Comparison of ENCODE assay signal across 8 cellular contexts in the genomic region with DNA sequence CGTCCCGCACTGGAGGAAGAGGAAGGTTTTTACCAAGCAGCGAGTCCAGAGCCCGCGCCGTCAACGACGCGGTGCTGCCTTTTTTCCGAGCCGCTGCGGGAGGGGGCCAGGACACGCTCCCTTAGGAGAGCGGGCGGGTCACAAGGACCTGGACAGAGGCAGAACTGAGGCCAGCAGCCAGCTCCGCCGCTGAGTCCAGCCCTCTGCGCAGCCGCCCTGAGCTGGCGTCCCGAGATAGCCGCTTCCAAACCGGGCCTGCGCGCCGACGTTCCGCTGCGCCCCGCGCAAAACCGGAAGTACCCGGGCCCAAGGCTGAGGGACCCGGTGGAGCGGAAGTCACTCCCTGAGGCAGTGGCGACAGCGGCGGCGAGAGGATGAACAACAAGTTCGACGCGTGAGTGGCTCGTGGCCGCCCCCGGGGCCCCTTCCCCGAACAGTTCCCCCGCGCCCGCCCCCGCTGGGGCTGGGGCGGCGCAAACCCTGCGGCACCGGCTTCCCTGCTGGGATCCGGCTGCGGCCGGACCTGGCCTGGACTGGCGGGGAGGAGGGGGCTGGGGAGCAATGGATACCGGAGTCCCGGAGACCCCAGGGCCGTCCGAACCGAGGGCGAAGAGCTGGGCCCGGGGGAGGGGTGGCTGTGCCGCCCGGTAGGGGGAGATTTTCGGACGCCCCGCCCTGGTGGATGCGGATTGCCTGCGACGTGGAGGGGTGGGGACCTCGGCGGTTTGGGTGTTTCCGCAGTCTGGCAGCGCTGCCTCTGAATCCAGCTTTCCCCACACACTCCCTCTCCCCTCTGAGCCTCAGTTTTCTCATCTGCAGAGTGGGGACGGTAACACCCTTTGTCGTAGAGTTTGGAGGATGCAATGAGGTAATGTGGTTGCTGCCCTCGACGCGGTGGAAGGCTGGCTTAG. TPM values are rescaled to one million over a fixed set of nuclear protein-coding genes. Genes with fewer than 3 reads are reported as not detected.
DNase-seq lines count a peak whose midpoint lies in the region; ATAC-seq and TF ChIP-seq lines count a peak whose summit lies in the region.

A gene with protein sequence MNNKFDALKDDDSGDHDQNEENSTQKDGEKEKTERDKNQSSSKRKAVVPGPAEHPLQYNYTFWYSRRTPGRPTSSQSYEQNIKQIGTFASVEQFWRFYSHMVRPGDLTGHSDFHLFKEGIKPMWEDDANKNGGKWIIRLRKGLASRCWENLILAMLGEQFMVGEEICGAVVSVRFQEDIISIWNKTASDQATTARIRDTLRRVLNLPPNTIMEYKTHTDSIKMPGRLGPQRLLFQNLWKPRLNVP (plus strand): TSS at position 339 of the 911 bp plus-strand sequence. CDS start 36 bp downstream, at position 375.
A gene (minus strand): TSS at position 207 of the 911 bp plus-strand sequence. CDS start 675 bp downstream, outside the sequence.

- H3K36me3 ChIP-seq in parathyroid adenoma (ENCODE audit: control insufficient read depth, insufficient read depth, low read length) (no peaks in the 10 kb centered on the region), tibial nerve (peaks cover 0 to 31% (median 0%) of the 10 kb centered on the region in 3 donors)

- peak within 1 kb of the TSS; percentile 100 for H3K27ac Mint-ChIP-seq in activated naive CD8-positive, alpha-beta T cell treated with anti-CD3 and anti-CD28 coated beads, Interleukin-2, amount 10 ng/mL, durations not matched to agents 7 days and 5 days

- peaks cover 31% of the 10 kb centered on the region for H3K36me3 Mint-ChIP-seq in activated naive CD8-positive, alpha-beta T cell treated with anti-CD3 and anti-CD28 coated beads, Interleukin-2, amount 10 ng/mL, durations not matched to agents 7 days and 5 days

- peaks cover 19% of the 10 kb centered on the region for H3K79me2 ChIP-seq in parathyroid adenoma

- H3K27me3 ChIP-seq in parathyroid adenoma (ENCODE audit: control insufficient read depth, insufficient read depth, low read length) = no peaks in the 10 kb centered on the region
- no peaks in the 10 kb centered on the region for H3K27me3 ChIP-seq in tibial nerve

- peak within 1 kb of the TSS; percentile 99 for H3K4me3 Mint-ChIP-seq in activated naive CD8-positive, alpha-beta T cell treated with anti-CD3 and anti-CD28 coated beads, Interleukin-2, amount 10 ng/mL, durations not matched to agents 7 days and 5 days

- intact Hi-C loops in Right ventricle myocardium superior (cut with DNase I) = no loop called here

- peak within 1 kb of the TSS; percentile 91 for H3K27ac ChIP-seq in parathyroid adenoma
- peak within 1 kb of the TSS; percentile 91 to 99 (median 96) for H3K27ac ChIP-seq in tibial nerve

- TF ChIP-seq POLR2A in tibial nerve (IDR thresholded peaks at IDR 0.05) = peak; percentile 65 to 80

- TF ChIP-seq CTCF in GM12872 (IDR thresholded peaks at IDR 0.05; ENCODE audit: insufficient read depth, low read depth, low read length) (0 out of 3 replicates have a peak, but pooled peaks have one; percentile 8), parathyroid adenoma (IDR thresholded peaks at IDR 0.05) (peak; percentile 46), tibial nerve (IDR thresholded peaks at IDR 0.05) (peak; percentile 17 to 78 (median 28))

- H3K27me3 Mint-ChIP-seq in activated naive CD8-positive, alpha-beta T cell treated with anti-CD3 and anti-CD28 coated beads, Interleukin-2, amount 10 ng/mL, durations not matched to agents 7 days and 5 days = no peaks in the 10 kb centered on the region

- H3K4me1 ChIP-seq in parathyroid adenoma (peaks cover 8% of the 10 kb centered on the region), tibial nerve (peaks cover 0 to 53% (median 7%) of the 10 kb centered on the region in 4 donors)

- H3K9ac ChIP-seq in parathyroid adenoma = peak within 1 kb of the TSS; percentile 87

- H2AFZ ChIP-seq in parathyroid adenoma = peak within 1 kb of the TSS; percentile 95

- no peaks in the 10 kb centered on the region for H3K9me3 ChIP-seq in parathyroid adenoma (ENCODE audit: control insufficient read depth, low read length)
- H3K9me3 ChIP-seq in tibial nerve = peaks cover 0 to 6% (median 0%) of the 10 kb centered on the region in 4 donors

- peak within 1 kb of the TSS; percentile 87 for H3K4me2 ChIP-seq in parathyroid adenoma (ENCODE audit: low read length)

- peak; percentile 66 to 94 for TF ChIP-seq EP300 in tibial nerve (IDR thresholded peaks at IDR 0.05)

- WGBS in tibial nerve, 2 donors = 0 to 1% methylated on average over 22 to 74 of the region's 82 CpGs

- peaks cover 56% of the 10 kb centered on the region for H3K4me1 Mint-ChIP-seq in activated naive CD8-positive, alpha-beta T cell treated with anti-CD3 and anti-CD28 coated beads, Interleukin-2, amount 10 ng/mL, durations not matched to agents 7 days and 5 days

- peak; percentile 94 for ATAC-seq in HG02642 (IDR thresholded peaks at IDR 0.05; ENCODE audit: poor library complexity, unreplicated experiment)
- peak; percentile 95 for ATAC-seq in activated naive CD8-positive, alpha-beta T cell treated with anti-CD3 and anti-CD28 coated beads, Interleukin-2, amount 10 ng/mL, durations not matched to agents 7 days and 5 days (ENCODE audit: low read depth)
- peak; percentile 99 for ATAC-seq in Right ventricle myocardium superior (ENCODE audit: poor library complexity)

- POLR2A ChIA-PET in activated naive CD8-positive, alpha-beta T cell treated with anti-CD3 and anti-CD28 coated beads, Interleukin-2, amount 10 ng/mL, durations not matched to agents 7 days and 5 days (lab: Charles Lee) = interaction anchor here (0.6 to 1.5 kb wide), 11 partner anchors 8 to 1086 kb away, joined by 3 to 7 read pairs (median 3); a partner anchor contains a TSS

- peak; percentile 83 for DNase-seq in NCI-H1105 (lab: John Stamatoyannopoulos, UW)
- peak; percentile 87 for DNase-seq in SKM-1 (lab: John Stamatoyannopoulos, UW; ENCODE audit: unreplicated experiment)
- DNase-seq in activated naive CD8-positive, alpha-beta T cell treated with anti-CD3 and anti-CD28 coated beads, Interleukin-2, amount 10 ng/mL, durations not matched to agents 7 days and 5 days = peak; percentile 92
- DNase-seq in Right ventricle myocardium superior = peak; percentile 97
- DNase-seq in tibial nerve (ENCODE audit: low spot score in 2 of 2) = peak; percentile 78 to 83

- H3K4me3 ChIP-seq in parathyroid adenoma (ENCODE audit: low read depth, low read length) (peak within 1 kb of the TSS; percentile 92), tibial nerve (peak within 1 kb of the TSS; percentile 79 to 98 (median 86))

- H3K9me3 Mint-ChIP-seq in activated naive CD8-positive, alpha-beta T cell treated with anti-CD3 and anti-CD28 coated beads, Interleukin-2, amount 10 ng/mL, durations not matched to agents 7 days and 5 days = peaks cover 3% of the 10 kb centered on the region

RNA-seq across cellular contexts. Expression of the first gene that starts in this region (rescaled TPM):
- 10 to 100 TPM; 61.0 to 65.2 TPM for total RNA-seq in activated naive CD8-positive, alpha-beta T cell treated with anti-CD3 and anti-CD28 coated beads, Interleukin-2, amount 10 ng/mL, durations not matched to agents 7 days and 5 days
- total RNA-seq in Right ventricle myocardium superior = 41.1 TPM
- 10 to 100 TPM; 23.8 to 38.5 (median 27.8) TPM for total RNA-seq in tibial nerve

RNA-seq across cellular contexts. Expression of the second gene that starts in this region (rescaled TPM):
- 10 to 100 TPM; 11.7 to 12.8 TPM for total RNA-seq in activated naive CD8-positive, alpha-beta T cell treated with anti-CD3 and anti-CD28 coated beads, Interleukin-2, amount 10 ng/mL, durations not matched to agents 7 days and 5 days
- total RNA-seq in Right ventricle myocardium superior (1.7 TPM), tibial nerve (1 to 10 TPM; 2.4 to 5.3 (median 4.2) TPM)

Comparison
In these comparisons a context has a peak if more than half of its experiments do, and no peak if none do; other contexts are left out.
1. Peak in every context shown above with its lines: DNase-seq, ATAC-seq, H3K4me3 ChIP-seq and H3K27ac ChIP-seq.